In the genomic region with DNA sequence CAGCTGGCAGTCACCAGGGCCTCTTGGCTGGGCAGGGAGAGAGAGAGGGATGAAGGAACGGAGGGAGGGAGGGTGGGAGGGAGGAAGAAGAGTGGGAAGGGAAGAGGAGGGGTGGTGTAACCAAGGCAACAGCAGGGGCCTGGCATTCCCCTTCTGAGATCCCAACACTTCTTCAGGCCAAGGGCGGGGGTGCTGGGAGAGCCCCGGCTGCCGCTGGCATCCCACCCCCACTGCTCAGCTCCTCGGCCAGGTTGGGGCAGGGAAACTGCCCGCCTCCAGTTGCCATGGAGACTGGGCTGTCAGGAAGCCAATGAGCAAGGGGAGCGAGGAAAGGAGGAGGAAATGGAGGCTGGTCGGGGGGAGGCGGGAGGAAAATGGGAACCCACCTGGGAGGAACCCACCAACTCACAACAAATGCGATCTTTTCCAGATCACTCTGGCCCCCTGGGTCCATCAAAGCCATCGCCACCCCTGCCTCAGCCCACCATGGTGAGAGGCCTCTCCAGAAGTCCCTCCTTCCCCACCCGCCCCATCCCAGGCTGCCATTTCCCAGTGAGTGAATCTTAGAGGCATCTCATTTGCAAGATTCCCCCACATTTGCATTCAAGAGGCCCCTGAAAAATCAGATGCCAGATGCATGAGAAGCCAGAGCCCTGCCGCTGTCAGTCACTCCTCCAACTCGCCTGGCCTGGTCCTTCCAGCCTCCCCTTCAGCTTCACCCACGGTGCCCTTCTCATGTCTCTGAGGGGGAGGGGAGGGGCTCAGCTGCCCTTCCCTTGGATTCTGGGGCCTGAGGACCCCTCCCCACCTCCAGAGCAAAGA, we compare ENCODE assay signal across 2 cellular contexts.
TF ChIP-seq lines count a peak whose summit lies in the region.

No MANE protein-coding gene starts in this region.

TF ChIP-seq in SK-N-SH, 30 proteins besides CTCF, POLR2A, EP300 and RAD21 (continued from another document):
- TF ChIP-seq, protein P1, sequence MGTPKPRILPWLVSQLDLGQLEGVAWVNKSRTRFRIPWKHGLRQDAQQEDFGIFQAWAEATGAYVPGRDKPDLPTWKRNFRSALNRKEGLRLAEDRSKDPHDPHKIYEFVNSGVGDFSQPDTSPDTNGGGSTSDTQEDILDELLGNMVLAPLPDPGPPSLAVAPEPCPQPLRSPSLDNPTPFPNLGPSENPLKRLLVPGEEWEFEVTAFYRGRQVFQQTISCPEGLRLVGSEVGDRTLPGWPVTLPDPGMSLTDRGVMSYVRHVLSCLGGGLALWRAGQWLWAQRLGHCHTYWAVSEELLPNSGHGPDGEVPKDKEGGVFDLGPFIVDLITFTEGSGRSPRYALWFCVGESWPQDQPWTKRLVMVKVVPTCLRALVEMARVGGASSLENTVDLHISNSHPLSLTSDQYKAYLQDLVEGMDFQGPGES (IDR thresholded peaks at IDR 0.05; ENCODE audit: low read depth, low read length): no peak
- TF ChIP-seq GATA2 (CRISPR knock-in tag; IDR thresholded peaks at IDR 0.05): no peak
- no peak for TF ChIP-seq FOXJ3 (CRISPR knock-in tag; IDR thresholded peaks at IDR 0.05)
- TF ChIP-seq, protein P2, sequence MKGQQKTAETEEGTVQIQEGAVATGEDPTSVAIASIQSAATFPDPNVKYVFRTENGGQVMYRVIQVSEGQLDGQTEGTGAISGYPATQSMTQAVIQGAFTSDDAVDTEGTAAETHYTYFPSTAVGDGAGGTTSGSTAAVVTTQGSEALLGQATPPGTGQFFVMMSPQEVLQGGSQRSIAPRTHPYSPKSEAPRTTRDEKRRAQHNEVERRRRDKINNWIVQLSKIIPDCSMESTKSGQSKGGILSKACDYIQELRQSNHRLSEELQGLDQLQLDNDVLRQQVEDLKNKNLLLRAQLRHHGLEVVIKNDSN (IDR thresholded peaks at IDR 0.05; ENCODE audit: borderline replicate concordance, low read depth): no peak
- no peak for TF ChIP-seq FOSL2 (IDR thresholded peaks at IDR 0.05; ENCODE audit: borderline replicate concordance, low read depth)
- no peak for TF ChIP-seq TCF12 (IDR thresholded peaks at IDR 0.05)
- no peak for TF ChIP-seq TEAD4 (IDR thresholded peaks at IDR 0.05; ENCODE audit: borderline replicate concordance, insufficient read depth)
- TF ChIP-seq, protein P3, sequence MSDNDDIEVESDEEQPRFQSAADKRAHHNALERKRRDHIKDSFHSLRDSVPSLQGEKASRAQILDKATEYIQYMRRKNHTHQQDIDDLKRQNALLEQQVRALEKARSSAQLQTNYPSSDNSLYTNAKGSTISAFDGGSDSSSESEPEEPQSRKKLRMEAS (IDR thresholded peaks at IDR 0.05; ENCODE audit: low read depth): no peak
- TF ChIP-seq CHD2 (IDR thresholded peaks at IDR 0.05; ENCODE audit: low read length, partially characterized antibody): no peak
TF ChIP-seq in SK-N-SH: peak in this region for 0.

TF ChIP-seq in SK-N-SH treated with all-trans-retinoic acid at 6 μM for 48 hours, 23 proteins besides CTCF, POLR2A, EP300 and RAD21 (continued from another document):
- TF ChIP-seq ZFP3 (CRISPR knock-in tag; IDR thresholded peaks at IDR 0.05): no peak
- TF ChIP-seq, protein P4, sequence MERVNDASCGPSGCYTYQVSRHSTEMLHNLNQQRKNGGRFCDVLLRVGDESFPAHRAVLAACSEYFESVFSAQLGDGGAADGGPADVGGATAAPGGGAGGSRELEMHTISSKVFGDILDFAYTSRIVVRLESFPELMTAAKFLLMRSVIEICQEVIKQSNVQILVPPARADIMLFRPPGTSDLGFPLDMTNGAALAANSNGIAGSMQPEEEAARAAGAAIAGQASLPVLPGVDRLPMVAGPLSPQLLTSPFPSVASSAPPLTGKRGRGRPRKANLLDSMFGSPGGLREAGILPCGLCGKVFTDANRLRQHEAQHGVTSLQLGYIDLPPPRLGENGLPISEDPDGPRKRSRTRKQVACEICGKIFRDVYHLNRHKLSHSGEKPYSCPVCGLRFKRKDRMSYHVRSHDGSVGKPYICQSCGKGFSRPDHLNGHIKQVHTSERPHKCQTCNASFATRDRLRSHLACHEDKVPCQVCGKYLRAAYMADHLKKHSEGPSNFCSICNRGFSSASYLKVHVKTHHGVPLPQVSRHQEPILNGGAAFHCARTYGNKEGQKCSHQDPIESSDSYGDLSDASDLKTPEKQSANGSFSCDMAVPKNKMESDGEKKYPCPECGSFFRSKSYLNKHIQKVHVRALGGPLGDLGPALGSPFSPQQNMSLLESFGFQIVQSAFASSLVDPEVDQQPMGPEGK (CRISPR knock-in tag; IDR thresholded peaks at IDR 0.05; ENCODE audit: borderline replicate concordance): no peak
- no peak for TF ChIP-seq PPARA (CRISPR knock-in tag; IDR thresholded peaks at IDR 0.05; ENCODE audit: borderline replicate concordance)
- no peak for TF ChIP-seq RARB (CRISPR knock-in tag; IDR thresholded peaks at IDR 0.05)
- TF ChIP-seq BACH2 (CRISPR knock-in tag; IDR thresholded peaks at IDR 0.05; ENCODE audit: borderline replicate concordance): no peak
- no peak for TF ChIP-seq GLIS3 (CRISPR knock-in tag; IDR thresholded peaks at IDR 0.05)
- TF ChIP-seq ZFP30 (CRISPR knock-in tag; IDR thresholded peaks at IDR 0.05): no peak
- TF ChIP-seq, protein P5, sequence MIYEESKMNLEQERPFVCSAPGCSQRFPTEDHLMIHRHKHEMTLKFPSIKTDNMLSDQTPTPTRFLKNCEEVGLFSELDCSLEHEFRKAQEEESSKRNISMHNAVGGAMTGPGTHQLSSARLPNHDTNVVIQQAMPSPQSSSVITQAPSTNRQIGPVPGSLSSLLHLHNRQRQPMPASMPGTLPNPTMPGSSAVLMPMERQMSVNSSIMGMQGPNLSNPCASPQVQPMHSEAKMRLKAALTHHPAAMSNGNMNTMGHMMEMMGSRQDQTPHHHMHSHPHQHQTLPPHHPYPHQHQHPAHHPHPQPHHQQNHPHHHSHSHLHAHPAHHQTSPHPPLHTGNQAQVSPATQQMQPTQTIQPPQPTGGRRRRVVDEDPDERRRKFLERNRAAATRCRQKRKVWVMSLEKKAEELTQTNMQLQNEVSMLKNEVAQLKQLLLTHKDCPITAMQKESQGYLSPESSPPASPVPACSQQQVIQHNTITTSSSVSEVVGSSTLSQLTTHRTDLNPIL (CRISPR knock-in tag; IDR thresholded peaks at IDR 0.05; ENCODE audit: low read depth): no peak
- TF ChIP-seq ARNTL (CRISPR knock-in tag; IDR thresholded peaks at IDR 0.05; ENCODE audit: borderline replicate concordance, low read depth): no peak
